ENCODE assay signal across 2 cellular contexts in the genomic region with DNA sequence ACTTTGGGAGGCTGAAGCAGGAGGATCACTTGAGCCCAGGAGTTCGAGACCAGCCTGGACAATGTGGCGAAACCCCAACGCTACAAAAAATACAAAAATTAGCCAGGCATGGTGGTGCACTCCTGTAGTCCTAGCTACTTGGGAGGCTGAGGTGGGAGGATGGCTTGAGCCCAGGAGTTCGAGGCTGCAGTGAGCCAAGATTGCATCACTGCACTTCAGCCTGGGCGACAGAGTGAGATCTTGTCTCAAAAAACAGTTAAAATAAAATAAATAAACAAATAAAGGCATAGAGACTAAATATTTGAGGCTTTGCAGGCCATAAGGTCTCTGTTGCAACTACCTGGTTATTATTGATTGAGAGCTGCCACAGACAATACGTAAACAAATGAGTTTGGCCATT. TPM values are rescaled to one million over a fixed set of nuclear protein-coding genes. Genes with fewer than 3 reads are reported as not detected.
"Had no signal": no experiment of that assay in that cellular context is flagged by ENCODE, and none has a peak within 500 bp of the region (broad histone marks: within the 10 kb centered on the region; RNA-seq: fewer than 3 reads in every experiment).

No MANE protein-coding gene starts in this region.

RNA-seq across cellular contexts. Expression of a gene that starts 41.9 kb away (rescaled TPM):
- total RNA-seq: LHCN-M2, MCF 10A had no signal
